ENCODE assay signal across 8 cellular contexts in genomic region chr1:145008388-145008787, GRCh38.
A peak's percentile ranks its signal among the peaks of the same experiment; 100 is the strongest.
DNase-seq lines count a peak whose midpoint lies in the region; ATAC-seq and TF ChIP-seq lines count a peak whose summit lies in the region.
"Not testable (repeated sequence)": the region's sequence is repeated elsewhere in the genome, so short reads cannot be mapped to it uniquely, and the experiment has no call there.

No MANE protein-coding gene starts in this region.

- not testable (repeated sequence) for H3K4me1 Mint-ChIP-seq in activated CD4-positive, alpha-beta T cell treated with anti-CD3 and anti-CD28 coated beads for 36 hours; stimulated activated effector memory CD8-positive, alpha-beta T cell treated with anti-CD3 and anti-CD28 coated beads, Interleukin-12 subunit alpha, Interleukin-12 subunit beta, amount 100 ng/mL, for 72 hours

- H3K27ac Mint-ChIP-seq in activated CD4-positive, alpha-beta T cell treated with anti-CD3 and anti-CD28 coated beads for 36 hours; stimulated activated effector memory CD8-positive, alpha-beta T cell treated with anti-CD3 and anti-CD28 coated beads, Interleukin-12 subunit alpha, Interleukin-12 subunit beta, amount 100 ng/mL, for 72 hours: not testable (repeated sequence)

- POLR2A ChIA-PET in activated CD4-positive, alpha-beta T cell treated with anti-CD3 and anti-CD28 coated beads for 36 hours (lab: Charles Lee): not testable (repeated sequence)

- not testable (repeated sequence) for H3K4me3 Mint-ChIP-seq in activated CD4-positive, alpha-beta T cell treated with anti-CD3 and anti-CD28 coated beads for 36 hours; stimulated activated effector memory CD8-positive, alpha-beta T cell treated with anti-CD3 and anti-CD28 coated beads, Interleukin-12 subunit alpha, Interleukin-12 subunit beta, amount 100 ng/mL, for 72 hours

- peak; percentile 69 for ATAC-seq in GM18505 (IDR thresholded peaks at IDR 0.05; ENCODE audit: unreplicated experiment)
- ATAC-seq in GM19351 (IDR thresholded peaks at IDR 0.05; ENCODE audit: unreplicated experiment): peak; percentile 62
- peak; percentile 59 for ATAC-seq in GM21529 (IDR thresholded peaks at IDR 0.05; ENCODE audit: unreplicated experiment)
- peak; percentile 47 for ATAC-seq in HG02884 (IDR thresholded peaks at IDR 0.05; ENCODE audit: unreplicated experiment)
- ATAC-seq in HG03175 (IDR thresholded peaks at IDR 0.05; ENCODE audit: unreplicated experiment): peak; percentile 58
- ATAC-seq in activated CD4-positive, alpha-beta T cell treated with anti-CD3 and anti-CD28 coated beads for 36 hours: peak; percentile 44
- ATAC-seq in left ventricle myocardium superior: peak; percentile 85
- peak; percentile 47 for ATAC-seq in stimulated activated effector memory CD8-positive, alpha-beta T cell treated with anti-CD3 and anti-CD28 coated beads, Interleukin-12 subunit alpha, Interleukin-12 subunit beta, amount 100 ng/mL, for 72 hours

- intact Hi-C loops in activated CD4-positive, alpha-beta T cell treated with anti-CD3 and anti-CD28 coated beads for 36 hours (cut with DNase I, micrococcal nuclease); left ventricle myocardium superior (cut with micrococcal nuclease): not testable (repeated sequence)

- DNase-seq in activated CD4-positive, alpha-beta T cell treated with anti-CD3 and anti-CD28 coated beads for 36 hours; left ventricle myocardium superior; stimulated activated effector memory CD8-positive, alpha-beta T cell treated with anti-CD3 and anti-CD28 coated beads, Interleukin-12 subunit alpha, Interleukin-12 subunit beta, amount 100 ng/mL, for 72 hours (ENCODE audit: low spot score in 2 of 2): not testable (repeated sequence)

- CTCF ChIA-PET in activated CD4-positive, alpha-beta T cell treated with anti-CD3 and anti-CD28 coated beads for 36 hours (lab: Charles Lee): not testable (repeated sequence)

- not testable (repeated sequence) for H3K36me3 Mint-ChIP-seq in activated CD4-positive, alpha-beta T cell treated with anti-CD3 and anti-CD28 coated beads for 36 hours (ENCODE audit: low read depth); stimulated activated effector memory CD8-positive, alpha-beta T cell treated with anti-CD3 and anti-CD28 coated beads, Interleukin-12 subunit alpha, Interleukin-12 subunit beta, amount 100 ng/mL, for 72 hours

- H3K27me3 Mint-ChIP-seq in activated CD4-positive, alpha-beta T cell treated with anti-CD3 and anti-CD28 coated beads for 36 hours: not testable (repeated sequence)

- H3K9me3 Mint-ChIP-seq in activated CD4-positive, alpha-beta T cell treated with anti-CD3 and anti-CD28 coated beads for 36 hours (ENCODE audit: low read depth); stimulated activated effector memory CD8-positive, alpha-beta T cell treated with anti-CD3 and anti-CD28 coated beads, Interleukin-12 subunit alpha, Interleukin-12 subunit beta, amount 100 ng/mL, for 72 hours: not testable (repeated sequence)

- TF ChIP-seq POLR2A in GM18505 (IDR thresholded peaks at IDR 0.05; ENCODE audit: borderline replicate concordance, extremely low read depth, insufficient read depth, insufficient read length): not testable (repeated sequence)
